In genomic region chr13:108268713-108269112, GRCh38 we compare ENCODE assay signal across 11 cellular contexts. TPM values are rescaled to one million over a fixed set of nuclear protein-coding genes. Genes with fewer than 3 reads are reported as not detected.
DNase-seq lines count a peak whose midpoint lies in the region; ATAC-seq and TF ChIP-seq lines count a peak whose summit lies in the region.
"Had no signal": no experiment of that assay in that cellular context is flagged by ENCODE, and none has a peak within 500 bp of the region (broad histone marks: within the 10 kb centered on the region; RNA-seq: fewer than 3 reads in every experiment).

No MANE protein-coding gene starts in this region.

- WGBS in psoas muscle, 3 donors = 41 to 60% (median 59%) methylated on average over 2 of the region's 2 CpGs

- POLR2A ChIA-PET in activated CD8-positive, alpha-beta T cell treated with anti-CD3 and anti-CD28 coated beads, Interleukin-2, amount 10 ng/mL, durations not matched to agents 7 days and 5 days (lab: Charles Lee) = interaction anchor here (0.7 to 1.9 kb wide), 4 partner anchors 47 to 1701 kb away, joined by 3 to 9 read pairs (median 4); partner anchors contain the start of genes ABHD13 and LIG4

- peak overlapping the region; percentile 43 for H3K27ac Mint-ChIP-seq in activated CD8-positive, alpha-beta T cell treated with anti-CD3 and anti-CD28 coated beads, Interleukin-2, amount 10 ng/mL, durations not matched to agents 7 days and 5 days

- no peaks in the 10 kb centered on the region for H3K27me3 Mint-ChIP-seq in activated CD8-positive, alpha-beta T cell treated with anti-CD3 and anti-CD28 coated beads, Interleukin-2, amount 10 ng/mL, durations not matched to agents 7 days and 5 days (ENCODE audit: low read depth)

- H3K36me3 ChIP-seq in psoas muscle (ENCODE audit: insufficient read depth in 1 of 2, low read depth in 1 of 2) (no peaks in the 10 kb centered on the region), SJCRH30 (no peaks in the 10 kb centered on the region)
- H3K36me3 ChIP-seq: uterus had no signal

- no peaks in the 10 kb centered on the region for H3K9me3 Mint-ChIP-seq in activated CD8-positive, alpha-beta T cell treated with anti-CD3 and anti-CD28 coated beads, Interleukin-2, amount 10 ng/mL, durations not matched to agents 7 days and 5 days (ENCODE audit: insufficient read depth)

- no peak overlapping the region for H3K4me3 Mint-ChIP-seq in activated CD8-positive, alpha-beta T cell treated with anti-CD3 and anti-CD28 coated beads, Interleukin-2, amount 10 ng/mL, durations not matched to agents 7 days and 5 days

- TF ChIP-seq CTCF in psoas muscle (IDR thresholded peaks at IDR 0.05) = no peak

- H3K4me1 ChIP-seq in psoas muscle (peaks cover 12% of the 10 kb centered on the region), SJCRH30 (peaks cover 4% of the 10 kb centered on the region; the same call in 1 of the 2 replicates)
- H3K4me1 ChIP-seq: uterus had no signal

- peak; percentile 8 for ATAC-seq in GM18511 (IDR thresholded peaks at IDR 0.05; ENCODE audit: unreplicated experiment)
- peak; percentile 19 for ATAC-seq in HG02678 (IDR thresholded peaks at IDR 0.05; ENCODE audit: unreplicated experiment)
- no peak for ATAC-seq in activated CD8-positive, alpha-beta T cell treated with anti-CD3 and anti-CD28 coated beads, Interleukin-2, amount 10 ng/mL, durations not matched to agents 7 days and 5 days
- no peak for ATAC-seq in psoas muscle
- ATAC-seq in HG02840 (IDR thresholded peaks at IDR 0.05; ENCODE audit: low FRiP score, unreplicated experiment) = no peak
- no peak for ATAC-seq in HG03025 (IDR thresholded peaks at IDR 0.05; ENCODE audit: low FRiP score, unreplicated experiment)

- no peak overlapping the region for H3K4me3 ChIP-seq in psoas muscle
- H3K4me3 ChIP-seq in SJCRH30 = no peak overlapping the region

- H3K9me3 ChIP-seq in psoas muscle (no peaks in the 10 kb centered on the region), SJCRH30 (replicated peaks) (no peaks in the 10 kb centered on the region)
- H3K9me3 ChIP-seq: uterus had no signal

- H3K27me3 ChIP-seq in psoas muscle (ENCODE audit: insufficient read depth in 3 of 3, low read length in 2 of 3) = no peaks in the 10 kb centered on the region
- no peaks in the 10 kb centered on the region for H3K27me3 ChIP-seq in SJCRH30
- H3K27me3 ChIP-seq: uterus had no signal

- CTCF ChIA-PET in activated CD8-positive, alpha-beta T cell treated with anti-CD3 and anti-CD28 coated beads, Interleukin-2, amount 10 ng/mL, durations not matched to agents 7 days and 5 days (lab: Charles Lee) = interaction anchor here (0.7 to 1.8 kb wide), 5 partner anchors 12 to 89 kb away, joined by 3 to 6 read pairs (median 5); partner anchors contain the start of gene LIG4

- H3K27ac ChIP-seq in psoas muscle (peak overlapping the region; percentile 62), SJCRH30 (no peak overlapping the region)

- peaks cover 41% of the 10 kb centered on the region for H3K4me1 Mint-ChIP-seq in activated CD8-positive, alpha-beta T cell treated with anti-CD3 and anti-CD28 coated beads, Interleukin-2, amount 10 ng/mL, durations not matched to agents 7 days and 5 days (ENCODE audit: low read depth)

- no peak for DNase-seq in activated CD8-positive, alpha-beta T cell treated with anti-CD3 and anti-CD28 coated beads, Interleukin-2, amount 10 ng/mL, durations not matched to agents 7 days and 5 days
- no peak for DNase-seq in psoas muscle
- no peak for DNase-seq in SJCRH30
- DNase-seq: DMS79, NCI-H2107, T1000, uterus had no signal

- peaks cover 12% of the 10 kb centered on the region for H3K36me3 Mint-ChIP-seq in activated CD8-positive, alpha-beta T cell treated with anti-CD3 and anti-CD28 coated beads, Interleukin-2, amount 10 ng/mL, durations not matched to agents 7 days and 5 days (ENCODE audit: low read depth)

- intact Hi-C loops in psoas muscle (cut with DNase I) = no loop called here

RNA-seq across cellular contexts. Expression of gene TNFSF13B, which starts 0.8 kb away (rescaled TPM):
- 1 to 10 TPM; 3.1 to 5.2 TPM for total RNA-seq in activated CD8-positive, alpha-beta T cell treated with anti-CD3 and anti-CD28 coated beads, Interleukin-2, amount 10 ng/mL, durations not matched to agents 7 days and 5 days
- 1 to 10 TPM in 2 of 4 donors, under 1 TPM in 2; 0.80 to 1.5 (median 0.98) TPM for total RNA-seq in psoas muscle
- polyA plus RNA-seq in psoas muscle = under 1 TPM; 0.23 to 0.48 (median 0.27) TPM
- 0.13 and 0.49 TPM in 2 replicates for total RNA-seq in SJCRH30 (2014; rRNA removed; shearing (Covaris generic))

RNA-seq across cellular contexts. Expression of gene ABHD13, which starts 50.5 kb away (rescaled TPM):
- 1 to 10 TPM; 5.8 to 6.6 TPM for total RNA-seq in activated CD8-positive, alpha-beta T cell treated with anti-CD3 and anti-CD28 coated beads, Interleukin-2, amount 10 ng/mL, durations not matched to agents 7 days and 5 days
- 1 to 10 TPM; 4.2 to 8.9 (median 6.8) TPM for total RNA-seq in psoas muscle
- 10 to 100 TPM in 1 of 3 donors, 1 to 10 TPM in 2; 3.8 to 10.5 (median 5.7) TPM for polyA plus RNA-seq in psoas muscle
- total RNA-seq in SJCRH30 (2014; rRNA removed; shearing (Covaris generic)) = 11.5 and 13.5 TPM in 2 replicates

RNA-seq across cellular contexts. Expression of gene LIG4, which starts 53.4 kb away (rescaled TPM):
- 1 to 10 TPM; 6.9 to 8.0 TPM for total RNA-seq in activated CD8-positive, alpha-beta T cell treated with anti-CD3 and anti-CD28 coated beads, Interleukin-2, amount 10 ng/mL, durations not matched to agents 7 days and 5 days
- 10 to 100 TPM in 3 of 4 donors, 1 to 10 TPM in 1; 8.2 to 15.0 (median 10.6) TPM for total RNA-seq in psoas muscle
- polyA plus RNA-seq in psoas muscle = 10 to 100 TPM in 1 of 3 donors, 1 to 10 TPM in 2; 4.6 to 14.4 (median 5.4) TPM
- total RNA-seq in SJCRH30 (2014; rRNA removed; shearing (Covaris generic)) = 9.8 and 10.8 TPM in 2 replicates

Comparison
In these comparisons a context has a peak if more than half of its experiments do, and no peak if none do; other contexts are left out.
1. ATAC-seq: peak in GM18511 (single experiment) and HG02678 (single experiment); none in activated CD8-positive, alpha-beta T cell treated with anti-CD3 and anti-CD28 coated beads, Interleukin-2, amount 10 ng/mL, durations not matched to agents 7 days and 5 days (single experiment), psoas muscle (0 of 4), HG02840 (single experiment) and HG03025 (single experiment).